1 cellular context compared by ENCODE assay signal in genomic region chr18:74275736-74276135, GRCh38.
TF ChIP-seq lines count a peak whose summit lies in the region.

No MANE protein-coding gene starts in this region.

TF ChIP-seq in WTC11, 78 proteins besides CTCF, POLR2A, EP300 and RAD21 (continued from another document):
- TF ChIP-seq, protein P1, sequence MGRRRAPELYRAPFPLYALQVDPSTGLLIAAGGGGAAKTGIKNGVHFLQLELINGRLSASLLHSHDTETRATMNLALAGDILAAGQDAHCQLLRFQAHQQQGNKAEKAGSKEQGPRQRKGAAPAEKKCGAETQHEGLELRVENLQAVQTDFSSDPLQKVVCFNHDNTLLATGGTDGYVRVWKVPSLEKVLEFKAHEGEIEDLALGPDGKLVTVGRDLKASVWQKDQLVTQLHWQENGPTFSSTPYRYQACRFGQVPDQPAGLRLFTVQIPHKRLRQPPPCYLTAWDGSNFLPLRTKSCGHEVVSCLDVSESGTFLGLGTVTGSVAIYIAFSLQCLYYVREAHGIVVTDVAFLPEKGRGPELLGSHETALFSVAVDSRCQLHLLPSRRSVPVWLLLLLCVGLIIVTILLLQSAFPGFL (CRISPR knock-in tag; IDR thresholded peaks at IDR 0.05; ENCODE audit: borderline replicate concordance): no peak
- TF ChIP-seq TEAD1 (CRISPR knock-in tag; IDR thresholded peaks at IDR 0.05): no peak
- no peak for TF ChIP-seq ARID4B (CRISPR knock-in tag; IDR thresholded peaks at IDR 0.05; ENCODE audit: borderline replicate concordance)
- no peak for TF ChIP-seq ATF1 (CRISPR knock-in tag; IDR thresholded peaks at IDR 0.05)
- TF ChIP-seq STAT6 (CRISPR knock-in tag; conservative IDR thresholded peaks at IDR 0.05; ENCODE audit: low read depth): no peak
- no peak for TF ChIP-seq SMAD3 (CRISPR knock-in tag; IDR thresholded peaks at IDR 0.05; ENCODE audit: borderline replicate concordance)
- no peak for TF ChIP-seq NR1H2 (CRISPR knock-in tag; IDR thresholded peaks at IDR 0.05)
- no peak for TF ChIP-seq HMGA2 (CRISPR knock-in tag; IDR thresholded peaks at IDR 0.05)
- no peak for TF ChIP-seq ZNF423 (CRISPR knock-in tag; IDR thresholded peaks at IDR 0.05)
- no peak for TF ChIP-seq E2F4 (CRISPR knock-in tag; IDR thresholded peaks at IDR 0.05; ENCODE audit: borderline replicate concordance, low read depth)
- TF ChIP-seq JUN (CRISPR knock-in tag; IDR thresholded peaks at IDR 0.05): no peak
